8 cellular contexts compared by ENCODE assay signal in genomic region chr10:104121485-104122272, GRCh38.
DNase-seq lines count a peak whose midpoint lies in the region; ATAC-seq lines count a peak whose summit lies in the region.

Gene SFR1, plus strand, starts transcription at chr10:104122171. Its CDS starts 13 bp downstream, at chr10:104122184.

- H3K36me3 ChIP-seq in BLaER1 treated with 17β-estradiol and CSF1 and Interleukin-3, amounts not matched to agents 10 nM and 100 nM = peaks cover 4 to 21% (median 14%) of the 10 kb centered on the region in 11 experiments; a peak in 12 of 22 replicates

- H3K4me3 ChIP-seq in BLaER1 treated with 17β-estradiol and CSF1 and Interleukin-3, amounts not matched to agents 10 nM and 100 nM = peak within 1 kb of the TSS; percentile 75 to 92 (median 84)

- no peaks in the 10 kb centered on the region for H3K27me3 ChIP-seq in BLaER1 treated with 17β-estradiol and CSF1 and Interleukin-3, amounts not matched to agents 10 nM and 100 nM

- H3K9ac ChIP-seq in BLaER1 treated with 17β-estradiol and CSF1 and Interleukin-3, amounts not matched to agents 10 nM and 100 nM = peak within 1 kb of the TSS; percentile 88 to 100 (median 97)

- H3K4me1 ChIP-seq in BLaER1 treated with 17β-estradiol and CSF1 and Interleukin-3, amounts not matched to agents 10 nM and 100 nM = peaks cover 19 to 40% (median 28%) of the 10 kb centered on the region in 10 experiments

- H3K4me2 ChIP-seq in BLaER1 treated with 17β-estradiol and CSF1 and Interleukin-3, amounts not matched to agents 10 nM and 100 nM = peak within 1 kb of the TSS; percentile 82 to 93 (median 86)

- no peaks in the 10 kb centered on the region for H4K20me1 ChIP-seq in BLaER1 treated with 17β-estradiol and CSF1 and Interleukin-3, amounts not matched to agents 10 nM and 100 nM

- ATAC-seq in HG03460 (IDR thresholded peaks at IDR 0.05; ENCODE audit: unreplicated experiment) = peak; percentile 90

- no peaks in the 10 kb centered on the region for H3K9me3 ChIP-seq in BLaER1 treated with 17β-estradiol and CSF1 and Interleukin-3, amounts not matched to agents 10 nM and 100 nM (replicated peaks in 1 of 11)

- peak; percentile 59 for DNase-seq in GM19240 (ENCODE audit: insufficient read length, low spot score)
- peak; percentile 54 for DNase-seq in NCI-H524 treated with DMSO at 0.1 percent for 48 hours (lab: John Stamatoyannopoulos, UW)
- peak; percentile 98 for DNase-seq in activated CD4-positive, alpha-beta T cell treated with anti-CD3 and anti-CD28 coated beads for 4 hours
- DNase-seq in kidney glomerular epithelial cell (lab: John Stamatoyannopoulos, UW) = peak; percentile 97
- DNase-seq in stimulated activated CD4-positive, alpha-beta T cell treated with anti-CD3 and anti-CD28 coated beads, Interleukin-1b, Interleukin-23, amount 100 ng/mL, for 1 hour (ENCODE audit: low read depth in 2 of 2) = peak; percentile 95 to 97

- H3K27ac ChIP-seq in BLaER1 treated with 17β-estradiol and CSF1 and Interleukin-3, amounts not matched to agents 10 nM and 100 nM = peak within 1 kb of the TSS; percentile 86 to 100 (median 99)
- H3K27ac ChIP-seq in cingulate gyrus (ENCODE audit: low read depth, low read length) = peak within 1 kb of the TSS; percentile 99

Comparison
In these comparisons a context has a peak if more than half of its experiments do, and no peak if none do; other contexts are left out.
1. Peak in every context shown above with its lines: DNase-seq, ATAC-seq, H3K4me3 ChIP-seq and H3K27ac ChIP-seq.